21 cellular contexts compared by ENCODE assay signal in the genomic region with DNA sequence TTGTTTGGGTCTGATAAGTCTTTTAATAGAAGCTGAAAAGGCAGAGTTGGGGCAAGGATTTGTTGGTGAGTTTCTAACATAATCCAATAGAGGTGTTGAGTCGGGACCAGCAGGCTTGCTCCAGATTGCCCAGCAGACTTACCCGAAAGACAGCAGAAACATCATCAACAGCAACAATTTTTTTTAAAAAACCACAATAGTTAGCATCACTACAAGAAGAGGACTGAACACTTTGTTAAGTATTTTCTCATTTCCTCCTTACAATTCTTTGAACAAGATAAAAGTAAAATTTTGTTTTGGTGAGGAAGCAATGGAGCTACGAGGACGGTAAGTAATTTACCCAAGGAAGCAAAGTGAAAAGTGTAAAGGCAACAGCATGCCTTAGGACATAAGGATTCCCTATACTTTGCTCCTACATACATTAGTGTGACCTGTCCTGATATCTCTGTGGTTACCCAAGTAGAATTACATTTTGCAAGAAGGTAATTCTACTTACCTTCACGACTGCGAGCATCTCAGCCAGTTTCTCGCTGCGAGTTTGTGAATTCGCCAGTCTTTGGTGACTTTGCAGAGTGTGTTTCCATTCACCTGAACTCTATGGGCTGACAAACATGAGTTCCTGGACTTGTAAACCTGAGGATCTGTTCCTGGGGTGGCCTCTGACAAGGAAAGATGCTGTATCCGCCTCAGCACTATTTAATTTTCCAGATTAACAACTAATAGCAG. TPM values are rescaled to one million over a fixed set of nuclear protein-coding genes. Genes with fewer than 3 reads are reported as not detected.
DNase-seq lines count a peak whose midpoint lies in the region; ATAC-seq and FAIRE-seq lines count a peak whose summit lies in the region.
"Had no signal": no experiment of that assay in that cellular context is flagged by ENCODE, and none has a peak within 500 bp of the region (broad histone marks: within the 10 kb centered on the region; RNA-seq: fewer than 3 reads in every experiment).

No MANE protein-coding gene starts in this region.

- peak overlapping the region; percentile 43 to 65 for H3K27ac ChIP-seq in small intestine (ENCODE audit: low read depth in 1 of 2, low read length in 1 of 2)
- H3K27ac ChIP-seq: body of pancreas, colonic mucosa had no signal

- H3K36me3 Mint-ChIP-seq in activated CD4-positive, alpha-beta T cell treated with anti-CD3 and anti-CD28 coated beads, Interleukin-2, amount 10 ng/mL, durations not matched to agents 7 days and 5 days (ENCODE audit: low read depth), result peaks cover 88% of the 10 kb centered on the region
- H3K36me3 Mint-ChIP-seq in activated naive CD8-positive, alpha-beta T cell, result peaks cover 46% of the 10 kb centered on the region

- FAIRE-seq in small intestine (lab: Jason Lieb, UNC), result no peak
- FAIRE-seq: A204.1, frontal cortex, TTC549 had no signal

- peaks cover 0 to 1% of the 10 kb centered on the region in 2 donors for H3K27me3 ChIP-seq in small intestine (ENCODE audit: control insufficient read depth in 2 of 2, insufficient read depth in 2 of 2, low read length in 2 of 2)
- H3K27me3 ChIP-seq: body of pancreas, colonic mucosa had no signal

- no peaks in the 10 kb centered on the region for H3K27me3 Mint-ChIP-seq in activated CD4-positive, alpha-beta T cell treated with anti-CD3 and anti-CD28 coated beads, Interleukin-2, amount 10 ng/mL, durations not matched to agents 7 days and 5 days
- no peaks in the 10 kb centered on the region for H3K27me3 Mint-ChIP-seq in activated naive CD8-positive, alpha-beta T cell

- H3K4me1 Mint-ChIP-seq in activated CD4-positive, alpha-beta T cell treated with anti-CD3 and anti-CD28 coated beads, Interleukin-2, amount 10 ng/mL, durations not matched to agents 7 days and 5 days, result peaks cover 91% of the 10 kb centered on the region
- H3K4me1 Mint-ChIP-seq in activated naive CD8-positive, alpha-beta T cell (ENCODE audit: low read depth), result peaks cover 91% of the 10 kb centered on the region

- no peak for ATAC-seq in GM19452 (IDR thresholded peaks at IDR 0.05; ENCODE audit: unreplicated experiment)
- ATAC-seq: body of pancreas had no signal

- no peaks in the 10 kb centered on the region for H3K36me3 ChIP-seq in small intestine (ENCODE audit: control insufficient read depth in 2 of 2, insufficient read depth in 2 of 2, low read length in 2 of 2)
- H3K36me3 ChIP-seq: colonic mucosa had no signal

- CTCF ChIA-PET in activated CD4-positive, alpha-beta T cell treated with anti-CD3 and anti-CD28 coated beads, Interleukin-2, amount 10 ng/mL, durations not matched to agents 7 days and 5 days (lab: Charles Lee), result interaction anchor here (0.6 to 1.5 kb wide), 6 partner anchors 9 to 80 kb away, joined by 3 to 6 read pairs (median 4); a partner anchor contains a TSS

- DNase-seq in activated CD4-positive, alpha-beta T cell treated with anti-CD3 and anti-CD28 coated beads, Interleukin-2, amount 10 ng/mL, durations not matched to agents 7 days and 5 days, result peak; percentile 52
- DNase-seq in activated CD4-positive, alpha-beta T cell treated with anti-CD3 and anti-CD28 coated beads, Interleukin-2, amount 50 U/mL, for 1 hour, result no peak
- DNase-seq in T follicular helper cell (ENCODE audit: low read depth), result peak; percentile 34
- DNase-seq in small intestine, result peak; percentile 27
- no peak for DNase-seq in NCI-H1092 treated with DMSO at 0.1 percent for 48 hours (lab: John Stamatoyannopoulos, UW)
- DNase-seq in islet precursor cell, result no peak
- DNase-seq: activated effector memory CD4-positive, alpha-beta T cell treated with anti-CD3 and anti-CD28 coated beads, Interleukin-2, amount 50 U/mL, for 16 hours; body of pancreas; C1 segment of cervical spinal cord; colonic mucosa; Kasumi-1; midbrain; NCI-H526 treated with DMSO at 0.1 percent for 48 hours; retina; trophoblast cell had no signal

- peak overlapping the region; percentile 65 for H3K4me3 Mint-ChIP-seq in activated CD4-positive, alpha-beta T cell treated with anti-CD3 and anti-CD28 coated beads, Interleukin-2, amount 10 ng/mL, durations not matched to agents 7 days and 5 days
- peak overlapping the region; percentile 89 for H3K4me3 Mint-ChIP-seq in activated naive CD8-positive, alpha-beta T cell

- H3K9me3 Mint-ChIP-seq in activated CD4-positive, alpha-beta T cell treated with anti-CD3 and anti-CD28 coated beads, Interleukin-2, amount 10 ng/mL, durations not matched to agents 7 days and 5 days, result peaks cover 7% of the 10 kb centered on the region
- no peaks in the 10 kb centered on the region for H3K9me3 Mint-ChIP-seq in activated naive CD8-positive, alpha-beta T cell (ENCODE audit: low read depth)

- H3K27ac Mint-ChIP-seq in activated CD4-positive, alpha-beta T cell treated with anti-CD3 and anti-CD28 coated beads, Interleukin-2, amount 10 ng/mL, durations not matched to agents 7 days and 5 days, result peak overlapping the region; percentile 91
- H3K27ac Mint-ChIP-seq in activated naive CD8-positive, alpha-beta T cell, result peak overlapping the region; percentile 99

- no peaks in the 10 kb centered on the region for H3K4me1 ChIP-seq in small intestine (ENCODE audit: control insufficient read depth in 2 of 2, insufficient read depth in 1 of 2, low read depth in 1 of 2, low read length in 1 of 2)
- H3K4me1 ChIP-seq: body of pancreas, colonic mucosa had no signal

- no peak overlapping the region for H3K4me3 ChIP-seq in small intestine (ENCODE audit: low read depth in 1 of 2, low read length in 2 of 2)
- H3K4me3 ChIP-seq: body of pancreas, colonic mucosa had no signal

- H3K9me3 ChIP-seq in small intestine (ENCODE audit: control insufficient read depth, low read depth), result no peaks in the 10 kb centered on the region
- H3K9me3 ChIP-seq: body of pancreas, colonic mucosa had no signal

- WGBS in small intestine, 3 donors, result 79 to 84% (median 80%) methylated on average over 10 of the region's 10 CpGs

- POLR2A ChIA-PET in activated CD4-positive, alpha-beta T cell treated with anti-CD3 and anti-CD28 coated beads, Interleukin-2, amount 10 ng/mL, durations not matched to agents 7 days and 5 days (lab: Charles Lee), result interaction anchor here (0.6 kb wide), 2 partner anchors 32 to 70 kb away, joined by 3 to 6 read pairs; no protein-coding TSS in a partner anchor

RNA-seq across cellular contexts. Expression of a gene that starts 13.2 kb away (rescaled TPM):
- total RNA-seq in activated CD4-positive, alpha-beta T cell treated with anti-CD3 and anti-CD28 coated beads, Interleukin-2, amount 10 ng/mL, durations not matched to agents 7 days and 5 days, result 100 to 1,000 TPM; 258 to 306 TPM
- 1 to 10 TPM in 2 of 3 donors, under 1 TPM in 1; 0.67 to 2.7 (median 1.7) TPM for polyA plus RNA-seq in small intestine
- total RNA-seq: frontal cortex, HT-29 had no signal

RNA-seq across cellular contexts. Expression of a gene that starts 27.8 kb away (rescaled TPM):
- total RNA-seq in activated CD4-positive, alpha-beta T cell treated with anti-CD3 and anti-CD28 coated beads, Interleukin-2, amount 10 ng/mL, durations not matched to agents 7 days and 5 days, result not detected
- not detected for polyA plus RNA-seq in small intestine
- total RNA-seq: body of pancreas, colonic mucosa, frontal cortex, HT-29 had no signal

RNA-seq across cellular contexts. Expression of a gene that starts 51.2 kb away (rescaled TPM):
- 10 to 100 TPM; 12.1 to 13.2 TPM for total RNA-seq in activated CD4-positive, alpha-beta T cell treated with anti-CD3 and anti-CD28 coated beads, Interleukin-2, amount 10 ng/mL, durations not matched to agents 7 days and 5 days
- 10 to 100 TPM in 2 of 3 donors, 1 to 10 TPM in 1; 7.8 to 12.7 (median 11.9) TPM for polyA plus RNA-seq in small intestine

Comparison
In these comparisons a context has a peak if more than half of its experiments do, and no peak if none do; other contexts are left out.
1. DNase-seq: peak in activated CD4-positive, alpha-beta T cell treated with anti-CD3 and anti-CD28 coated beads, Interleukin-2, amount 10 ng/mL, durations not matched to agents 7 days and 5 days (single experiment), T follicular helper cell (single experiment) and small intestine (single experiment); none in activated CD4-positive, alpha-beta T cell treated with anti-CD3 and anti-CD28 coated beads, Interleukin-2, amount 50 U/mL, for 1 hour (single experiment), NCI-H1092 treated with DMSO at 0.1 percent for 48 hours (single experiment) and islet precursor cell (single experiment).